ENCODE assay signal across 1 cellular context in the genomic region with DNA sequence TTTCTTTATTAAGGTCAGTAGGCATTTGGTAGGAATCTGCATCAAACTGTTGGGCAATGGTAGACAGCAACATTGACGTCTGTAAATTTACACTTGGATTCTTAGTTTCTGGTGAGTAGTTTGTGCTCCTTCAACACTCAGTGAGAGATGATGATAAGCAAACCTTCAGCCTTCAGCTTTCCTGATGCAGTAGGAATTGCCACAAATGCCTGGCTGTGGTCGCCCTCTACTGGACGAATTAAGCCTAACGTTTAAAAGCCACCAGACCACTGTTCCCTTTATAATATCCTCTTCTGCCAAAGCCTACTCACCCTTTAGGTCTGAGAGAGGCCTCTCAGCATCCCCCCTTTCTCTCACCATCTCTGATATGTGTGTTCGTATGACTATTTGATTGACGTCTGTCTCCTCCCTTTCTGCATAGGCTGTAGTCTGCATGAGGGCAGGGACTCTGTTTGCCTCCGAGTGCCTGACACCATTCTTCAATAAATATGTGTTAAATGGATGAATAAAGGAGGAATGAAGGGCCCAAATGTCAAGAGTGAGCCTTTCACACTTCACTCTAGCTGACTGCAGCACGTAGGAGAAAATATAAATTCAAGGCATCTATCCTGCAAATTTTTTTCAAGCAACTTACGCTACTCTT.
TF ChIP-seq lines count a peak whose summit lies in the region.

No MANE protein-coding gene starts in this region.

TF ChIP-seq in HepG2, 621 proteins besides CTCF, POLR2A, EP300 and RAD21 (continued from another document and continues in another):
- TF ChIP-seq, protein P1, sequence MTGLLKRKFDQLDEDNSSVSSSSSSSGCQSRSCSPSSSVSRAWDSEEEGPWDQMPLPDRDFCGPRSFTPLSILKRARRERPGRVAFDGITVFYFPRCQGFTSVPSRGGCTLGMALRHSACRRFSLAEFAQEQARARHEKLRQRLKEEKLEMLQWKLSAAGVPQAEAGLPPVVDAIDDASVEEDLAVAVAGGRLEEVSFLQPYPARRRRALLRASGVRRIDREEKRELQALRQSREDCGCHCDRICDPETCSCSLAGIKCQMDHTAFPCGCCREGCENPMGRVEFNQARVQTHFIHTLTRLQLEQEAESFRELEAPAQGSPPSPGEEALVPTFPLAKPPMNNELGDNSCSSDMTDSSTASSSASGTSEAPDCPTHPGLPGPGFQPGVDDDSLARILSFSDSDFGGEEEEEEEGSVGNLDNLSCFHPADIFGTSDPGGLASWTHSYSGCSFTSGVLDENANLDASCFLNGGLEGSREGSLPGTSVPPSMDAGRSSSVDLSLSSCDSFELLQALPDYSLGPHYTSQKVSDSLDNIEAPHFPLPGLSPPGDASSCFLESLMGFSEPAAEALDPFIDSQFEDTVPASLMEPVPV (CRISPR knock-in tag; IDR thresholded peaks at IDR 0.05): no peak
- TF ChIP-seq ATF7-NPFF (CRISPR knock-in tag; IDR thresholded peaks at IDR 0.05; ENCODE audit: low read depth) (0 out of 2 replicates have a peak, but pooled peaks have one; percentile 30), KLF15 (CRISPR knock-in tag; IDR thresholded peaks at IDR 0.05; ENCODE audit: borderline replicate concordance) (no peak), RBAK (CRISPR knock-in tag; IDR thresholded peaks at IDR 0.05) (no peak), KLF16 (CRISPR knock-in tag; IDR thresholded peaks at IDR 0.05) (0 out of 4 replicates have a peak, but pooled peaks of 1 of the 2 experiments have one; percentile 46), ZNF619 (CRISPR knock-in tag; IDR thresholded peaks at IDR 0.05) (no peak), PAWR (CRISPR knock-in tag; IDR thresholded peaks at IDR 0.05; ENCODE audit: borderline replicate concordance) (no peak), MTA3 (CRISPR knock-in tag; IDR thresholded peaks at IDR 0.05) (no peak), ZNF569 (CRISPR knock-in tag; IDR thresholded peaks at IDR 0.05; ENCODE audit: borderline replicate concordance) (no peak), ZNF292 (CRISPR knock-in tag; IDR thresholded peaks at IDR 0.05; ENCODE audit: borderline replicate concordance, low read depth) (no peak), MAFK (conservative IDR thresholded peaks at IDR 0.05 in 1 of 2, IDR thresholded peaks at IDR 0.05 in 1 of 2; ENCODE audit: low read length in 2 of 2) (no peak), RELA (CRISPR knock-in tag; IDR thresholded peaks at IDR 0.05) (no peak), AKAP8 (CRISPR knock-in tag; IDR thresholded peaks at IDR 0.05) (no peak), ERF (CRISPR knock-in tag; IDR thresholded peaks at IDR 0.05) (peak; percentile 37; the same call in 1 of the 2 replicates), MIER3 (CRISPR knock-in tag; IDR thresholded peaks at IDR 0.05; ENCODE audit: borderline replicate concordance) (no peak), ZFP36 (IDR thresholded peaks at IDR 0.05; ENCODE audit: borderline replicate concordance, low read depth, low read length, partially characterized antibody) (peak; percentile 25), KLF12 (CRISPR knock-in tag; IDR thresholded peaks at IDR 0.05; ENCODE audit: borderline replicate concordance) (no peak), ZNF256 (CRISPR knock-in tag; conservative IDR thresholded peaks at IDR 0.05) (no peak), ZNF30 (CRISPR knock-in tag; IDR thresholded peaks at IDR 0.05) (no peak), ZNF644 (CRISPR knock-in tag; IDR thresholded peaks at IDR 0.05; ENCODE audit: low read depth) (no peak), ZNF7 (CRISPR knock-in tag; IDR thresholded peaks at IDR 0.05) (no peak), ZNF253 (CRISPR knock-in tag; IDR thresholded peaks at IDR 0.05; ENCODE audit: borderline replicate concordance) (no peak), TAF15 (IDR thresholded peaks at IDR 0.05; ENCODE audit: low read depth, low read length, poor library complexity, severe bottlenecking) (no peak), ZNF841 (CRISPR knock-in tag; IDR thresholded peaks at IDR 0.05; ENCODE audit: borderline replicate concordance) (no peak), U2AF2 (IDR thresholded peaks at IDR 0.05; ENCODE audit: low read depth, low read length) (no peak), POGZ (CRISPR knock-in tag; IDR thresholded peaks at IDR 0.05) (0 out of 2 replicates have a peak, but pooled peaks have one; percentile 11), POLR2AphosphoS5 (IDR thresholded peaks at IDR 0.05; ENCODE audit: low read depth, low read length) (no peak), TBX3 (IDR thresholded peaks at IDR 0.05; ENCODE audit: borderline replicate concordance) (no peak), ISL2 (CRISPR knock-in tag; IDR thresholded peaks at IDR 0.05) (no peak), ZNF780A (CRISPR knock-in tag; IDR thresholded peaks at IDR 0.05) (no peak), ZSCAN22 (CRISPR knock-in tag; IDR thresholded peaks at IDR 0.05) (no peak), RCOR2 (CRISPR knock-in tag; IDR thresholded peaks at IDR 0.05) (no peak), FOXK2 (IDR thresholded peaks at IDR 0.05) (no peak), CCAR2 (optimal IDR thresholded peaks at IDR 0.05; ENCODE audit: low read depth, low read length) (no peak), CREB1 (IDR thresholded peaks at IDR 0.05) (no peak), CREB1 (CRISPR knock-in tag; IDR thresholded peaks at IDR 0.05) (0 out of 2 replicates have a peak, but pooled peaks have one; percentile 1), SP2 (CRISPR knock-in tag; IDR thresholded peaks at IDR 0.05) (no peak)
- TF ChIP-seq, protein P2, sequence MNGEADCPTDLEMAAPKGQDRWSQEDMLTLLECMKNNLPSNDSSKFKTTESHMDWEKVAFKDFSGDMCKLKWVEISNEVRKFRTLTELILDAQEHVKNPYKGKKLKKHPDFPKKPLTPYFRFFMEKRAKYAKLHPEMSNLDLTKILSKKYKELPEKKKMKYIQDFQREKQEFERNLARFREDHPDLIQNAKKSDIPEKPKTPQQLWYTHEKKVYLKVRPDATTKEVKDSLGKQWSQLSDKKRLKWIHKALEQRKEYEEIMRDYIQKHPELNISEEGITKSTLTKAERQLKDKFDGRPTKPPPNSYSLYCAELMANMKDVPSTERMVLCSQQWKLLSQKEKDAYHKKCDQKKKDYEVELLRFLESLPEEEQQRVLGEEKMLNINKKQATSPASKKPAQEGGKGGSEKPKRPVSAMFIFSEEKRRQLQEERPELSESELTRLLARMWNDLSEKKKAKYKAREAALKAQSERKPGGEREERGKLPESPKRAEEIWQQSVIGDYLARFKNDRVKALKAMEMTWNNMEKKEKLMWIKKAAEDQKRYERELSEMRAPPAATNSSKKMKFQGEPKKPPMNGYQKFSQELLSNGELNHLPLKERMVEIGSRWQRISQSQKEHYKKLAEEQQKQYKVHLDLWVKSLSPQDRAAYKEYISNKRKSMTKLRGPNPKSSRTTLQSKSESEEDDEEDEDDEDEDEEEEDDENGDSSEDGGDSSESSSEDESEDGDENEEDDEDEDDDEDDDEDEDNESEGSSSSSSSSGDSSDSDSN (CRISPR knock-in tag; IDR thresholded peaks at IDR 0.05): no peak
- TF ChIP-seq, protein P3, sequence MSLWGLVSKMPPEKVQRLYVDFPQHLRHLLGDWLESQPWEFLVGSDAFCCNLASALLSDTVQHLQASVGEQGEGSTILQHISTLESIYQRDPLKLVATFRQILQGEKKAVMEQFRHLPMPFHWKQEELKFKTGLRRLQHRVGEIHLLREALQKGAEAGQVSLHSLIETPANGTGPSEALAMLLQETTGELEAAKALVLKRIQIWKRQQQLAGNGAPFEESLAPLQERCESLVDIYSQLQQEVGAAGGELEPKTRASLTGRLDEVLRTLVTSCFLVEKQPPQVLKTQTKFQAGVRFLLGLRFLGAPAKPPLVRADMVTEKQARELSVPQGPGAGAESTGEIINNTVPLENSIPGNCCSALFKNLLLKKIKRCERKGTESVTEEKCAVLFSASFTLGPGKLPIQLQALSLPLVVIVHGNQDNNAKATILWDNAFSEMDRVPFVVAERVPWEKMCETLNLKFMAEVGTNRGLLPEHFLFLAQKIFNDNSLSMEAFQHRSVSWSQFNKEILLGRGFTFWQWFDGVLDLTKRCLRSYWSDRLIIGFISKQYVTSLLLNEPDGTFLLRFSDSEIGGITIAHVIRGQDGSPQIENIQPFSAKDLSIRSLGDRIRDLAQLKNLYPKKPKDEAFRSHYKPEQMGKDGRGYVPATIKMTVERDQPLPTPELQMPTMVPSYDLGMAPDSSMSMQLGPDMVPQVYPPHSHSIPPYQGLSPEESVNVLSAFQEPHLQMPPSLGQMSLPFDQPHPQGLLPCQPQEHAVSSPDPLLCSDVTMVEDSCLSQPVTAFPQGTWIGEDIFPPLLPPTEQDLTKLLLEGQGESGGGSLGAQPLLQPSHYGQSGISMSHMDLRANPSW (CRISPR knock-in tag; IDR thresholded peaks at IDR 0.05; ENCODE audit: borderline replicate concordance): no peak
- TF ChIP-seq, protein P4, sequence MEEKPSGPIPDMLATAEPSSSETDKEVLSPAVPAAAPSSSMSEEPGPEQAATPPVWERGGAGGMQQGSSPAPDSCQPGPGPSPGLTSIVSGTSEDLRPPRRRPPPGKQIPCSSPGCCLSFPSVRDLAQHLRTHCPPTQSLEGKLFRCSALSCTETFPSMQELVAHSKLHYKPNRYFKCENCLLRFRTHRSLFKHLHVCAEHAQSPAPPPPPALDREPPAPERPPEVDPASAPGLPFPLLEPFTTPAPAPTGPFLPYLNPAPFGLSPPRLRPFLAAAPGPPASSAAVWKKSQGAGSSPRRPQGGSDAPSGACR (CRISPR knock-in tag; IDR thresholded peaks at IDR 0.05): no peak
- TF ChIP-seq, protein P5, sequence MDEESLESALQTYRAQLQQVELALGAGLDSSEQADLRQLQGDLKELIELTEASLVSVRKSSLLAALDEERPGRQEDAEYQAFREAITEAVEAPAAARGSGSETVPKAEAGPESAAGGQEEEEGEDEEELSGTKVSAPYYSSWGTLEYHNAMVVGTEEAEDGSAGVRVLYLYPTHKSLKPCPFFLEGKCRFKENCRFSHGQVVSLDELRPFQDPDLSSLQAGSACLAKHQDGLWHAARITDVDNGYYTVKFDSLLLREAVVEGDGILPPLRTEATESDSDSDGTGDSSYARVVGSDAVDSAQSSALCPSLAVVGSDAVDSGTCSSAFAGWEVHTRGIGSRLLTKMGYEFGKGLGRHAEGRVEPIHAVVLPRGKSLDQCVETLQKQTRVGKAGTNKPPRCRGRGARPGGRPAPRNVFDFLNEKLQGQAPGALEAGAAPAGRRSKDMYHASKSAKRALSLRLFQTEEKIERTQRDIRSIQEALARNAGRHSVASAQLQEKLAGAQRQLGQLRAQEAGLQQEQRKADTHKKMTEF (CRISPR knock-in tag; IDR thresholded peaks at IDR 0.05): no peak
- TF ChIP-seq, protein P6, sequence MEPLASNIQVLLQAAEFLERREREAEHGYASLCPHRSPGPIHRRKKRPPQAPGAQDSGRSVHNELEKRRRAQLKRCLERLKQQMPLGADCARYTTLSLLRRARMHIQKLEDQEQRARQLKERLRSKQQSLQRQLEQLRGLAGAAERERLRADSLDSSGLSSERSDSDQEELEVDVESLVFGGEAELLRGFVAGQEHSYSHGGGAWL (CRISPR knock-in tag; IDR thresholded peaks at IDR 0.05): no peak
- TF ChIP-seq, protein P7, sequence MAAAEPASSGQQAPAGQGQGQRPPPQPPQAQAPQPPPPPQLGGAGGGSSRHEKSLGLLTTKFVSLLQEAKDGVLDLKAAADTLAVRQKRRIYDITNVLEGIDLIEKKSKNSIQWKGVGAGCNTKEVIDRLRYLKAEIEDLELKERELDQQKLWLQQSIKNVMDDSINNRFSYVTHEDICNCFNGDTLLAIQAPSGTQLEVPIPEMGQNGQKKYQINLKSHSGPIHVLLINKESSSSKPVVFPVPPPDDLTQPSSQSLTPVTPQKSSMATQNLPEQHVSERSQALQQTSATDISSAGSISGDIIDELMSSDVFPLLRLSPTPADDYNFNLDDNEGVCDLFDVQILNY (CRISPR knock-in tag; conservative IDR thresholded peaks at IDR 0.05): no peak
- TF ChIP-seq, protein P8, sequence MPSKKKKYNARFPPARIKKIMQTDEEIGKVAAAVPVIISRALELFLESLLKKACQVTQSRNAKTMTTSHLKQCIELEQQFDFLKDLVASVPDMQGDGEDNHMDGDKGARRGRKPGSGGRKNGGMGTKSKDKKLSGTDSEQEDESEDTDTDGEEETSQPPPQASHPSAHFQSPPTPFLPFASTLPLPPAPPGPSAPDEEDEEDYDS (CRISPR knock-in tag; IDR thresholded peaks at IDR 0.05): no peak
- TF ChIP-seq, protein P9, sequence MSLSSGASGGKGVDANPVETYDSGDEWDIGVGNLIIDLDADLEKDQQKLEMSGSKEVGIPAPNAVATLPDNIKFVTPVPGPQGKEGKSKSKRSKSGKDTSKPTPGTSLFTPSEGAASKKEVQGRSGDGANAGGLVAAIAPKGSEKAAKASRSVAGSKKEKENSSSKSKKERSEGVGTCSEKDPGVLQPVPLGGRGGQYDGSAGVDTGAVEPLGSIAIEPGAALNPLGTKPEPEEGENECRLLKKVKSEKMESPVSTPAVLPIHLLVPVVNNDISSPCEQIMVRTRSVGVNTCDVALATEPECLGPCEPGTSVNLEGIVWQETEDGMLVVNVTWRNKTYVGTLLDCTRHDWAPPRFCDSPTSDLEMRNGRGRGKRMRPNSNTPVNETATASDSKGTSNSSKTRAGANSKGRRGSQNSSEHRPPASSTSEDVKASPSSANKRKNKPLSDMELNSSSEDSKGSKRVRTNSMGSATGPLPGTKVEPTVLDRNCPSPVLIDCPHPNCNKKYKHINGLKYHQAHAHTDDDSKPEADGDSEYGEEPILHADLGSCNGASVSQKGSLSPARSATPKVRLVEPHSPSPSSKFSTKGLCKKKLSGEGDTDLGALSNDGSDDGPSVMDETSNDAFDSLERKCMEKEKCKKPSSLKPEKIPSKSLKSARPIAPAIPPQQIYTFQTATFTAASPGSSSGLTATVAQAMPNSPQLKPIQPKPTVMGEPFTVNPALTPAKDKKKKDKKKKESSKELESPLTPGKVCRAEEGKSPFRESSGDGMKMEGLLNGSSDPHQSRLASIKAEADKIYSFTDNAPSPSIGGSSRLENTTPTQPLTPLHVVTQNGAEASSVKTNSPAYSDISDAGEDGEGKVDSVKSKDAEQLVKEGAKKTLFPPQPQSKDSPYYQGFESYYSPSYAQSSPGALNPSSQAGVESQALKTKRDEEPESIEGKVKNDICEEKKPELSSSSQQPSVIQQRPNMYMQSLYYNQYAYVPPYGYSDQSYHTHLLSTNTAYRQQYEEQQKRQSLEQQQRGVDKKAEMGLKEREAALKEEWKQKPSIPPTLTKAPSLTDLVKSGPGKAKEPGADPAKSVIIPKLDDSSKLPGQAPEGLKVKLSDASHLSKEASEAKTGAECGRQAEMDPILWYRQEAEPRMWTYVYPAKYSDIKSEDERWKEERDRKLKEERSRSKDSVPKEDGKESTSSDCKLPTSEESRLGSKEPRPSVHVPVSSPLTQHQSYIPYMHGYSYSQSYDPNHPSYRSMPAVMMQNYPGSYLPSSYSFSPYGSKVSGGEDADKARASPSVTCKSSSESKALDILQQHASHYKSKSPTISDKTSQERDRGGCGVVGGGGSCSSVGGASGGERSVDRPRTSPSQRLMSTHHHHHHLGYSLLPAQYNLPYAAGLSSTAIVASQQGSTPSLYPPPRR (CRISPR knock-in tag; IDR thresholded peaks at IDR 0.05; ENCODE audit: borderline replicate concordance): no peak
- TF ChIP-seq, protein P10, sequence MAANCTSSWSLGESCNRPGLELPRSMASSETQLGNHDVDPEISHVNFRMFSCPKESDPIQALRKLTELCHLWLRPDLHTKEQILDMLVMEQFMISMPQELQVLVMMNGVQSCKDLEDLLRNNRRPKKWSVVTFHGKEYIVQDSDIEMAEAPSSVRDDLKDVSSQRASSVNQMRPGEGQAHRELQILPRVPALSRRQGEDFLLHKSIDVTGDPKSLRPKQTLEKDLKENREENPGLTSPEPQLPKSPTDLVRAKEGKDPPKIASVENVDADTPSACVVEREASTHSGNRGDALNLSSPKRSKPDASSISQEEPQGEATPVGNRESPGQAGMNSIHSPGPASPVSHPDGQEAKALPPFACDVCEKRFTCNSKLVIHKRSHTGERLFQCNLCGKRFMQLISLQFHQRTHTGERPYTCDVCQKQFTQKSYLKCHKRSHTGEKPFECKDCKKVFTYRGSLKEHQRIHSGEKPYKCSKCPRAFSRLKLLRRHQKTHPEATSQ (CRISPR knock-in tag; IDR thresholded peaks at IDR 0.05; ENCODE audit: borderline replicate concordance): no peak
